In genomic region chr12:132393991-132394949, GRCh38 we compare ENCODE assay signal across 15 cellular contexts.
DNase-seq lines count a peak whose midpoint lies in the region; ATAC-seq and TF ChIP-seq lines count a peak whose summit lies in the region.
"Had no signal": no experiment of that assay in that cellular context is flagged by ENCODE, and none has a peak within 500 bp of the region (broad histone marks: within the 10 kb centered on the region; RNA-seq: fewer than 3 reads in every experiment).

No MANE protein-coding gene starts in this region.

- H2BK12ac ChIP-seq in mesenchymal stem cell (ENCODE audit: low read length in 2 of 2): no peak overlapping the region

- CTCF ChIA-PET in activated CD4-positive, alpha-beta memory T cell treated with anti-CD3 and anti-CD28 coated beads for 36 hours (lab: Charles Lee): no interaction called here
- CTCF ChIA-PET in activated CD4-positive, alpha-beta memory T cell treated with anti-CD3 and anti-CD28 coated beads, Interleukin-2, amount 10 ng/mL, durations not matched to agents 7 days and 5 days (lab: Charles Lee): no interaction called here
- CTCF ChIA-PET in Panc1 (lab: Charles Lee): no interaction called here

- peak; percentile 49 for DNase-seq in activated CD4-positive, alpha-beta memory T cell treated with anti-CD3 and anti-CD28 coated beads for 36 hours
- no peak for DNase-seq in activated CD4-positive, alpha-beta memory T cell treated with anti-CD3 and anti-CD28 coated beads, Interleukin-2, amount 10 ng/mL, durations not matched to agents 7 days and 5 days
- no peak for DNase-seq in Panc1 (ENCODE audit: low read depth, low spot score)
- DNase-seq in glomerular visceral epithelial cell (ENCODE audit: extremely low spot score): peak; percentile 24
- peak; percentile 57 for DNase-seq in stimulated activated CD8-positive, alpha-beta memory T cell treated with anti-CD3 and anti-CD28 coated beads, Interleukin-4, amount 100 ng/mL, for 48 hours
- no peak for DNase-seq in NCI-H1694 (lab: John Stamatoyannopoulos, UW)
- DNase-seq in mesenchymal stem cell: no peak
- no peak for DNase-seq in globus pallidus (ENCODE audit: low spot score)
- DNase-seq: activated CD4-positive, alpha-beta T cell treated with anti-CD3 and anti-CD28 coated beads for 1 hour; left ventricle myocardium inferior; NCI-H1105; NCI-H69 had no signal

- H3K79me1 ChIP-seq in mesenchymal stem cell (replicated peaks; ENCODE audit: low read length, poor library complexity, severe bottlenecking): no peaks in the 10 kb centered on the region

- H3K36me3 Mint-ChIP-seq in activated CD4-positive, alpha-beta memory T cell treated with anti-CD3 and anti-CD28 coated beads for 36 hours: no peaks in the 10 kb centered on the region
- no peaks in the 10 kb centered on the region for H3K36me3 Mint-ChIP-seq in activated CD4-positive, alpha-beta memory T cell treated with anti-CD3 and anti-CD28 coated beads, Interleukin-2, amount 10 ng/mL, durations not matched to agents 7 days and 5 days (ENCODE audit: low read depth)

- no peak overlapping the region for H2AFZ ChIP-seq in mesenchymal stem cell (ENCODE audit: low read depth, low read length)

- no peaks in the 10 kb centered on the region for H3K9me3 ChIP-seq in Panc1 (ENCODE audit: control insufficient read depth, insufficient read depth, low read depth, low read length)
- no peaks in the 10 kb centered on the region for H3K9me3 ChIP-seq in mesenchymal stem cell (ENCODE audit: control insufficient read depth, low read length)
- H3K9me3 ChIP-seq: gastroesophageal sphincter, left ventricle myocardium inferior had no signal

- POLR2A ChIA-PET in activated CD4-positive, alpha-beta memory T cell treated with anti-CD3 and anti-CD28 coated beads for 36 hours (lab: Charles Lee): no interaction called here
- POLR2A ChIA-PET in activated CD4-positive, alpha-beta memory T cell treated with anti-CD3 and anti-CD28 coated beads, Interleukin-2, amount 10 ng/mL, durations not matched to agents 7 days and 5 days (lab: Charles Lee): no interaction called here
- POLR2A ChIA-PET in Panc1 (lab: Charles Lee): no interaction called here

- H4K91ac ChIP-seq in mesenchymal stem cell (ENCODE audit: low read length): no peak overlapping the region

- H2AK5ac ChIP-seq in mesenchymal stem cell (ENCODE audit: low read length, severe bottlenecking): no peak overlapping the region

- H3K27me3 Mint-ChIP-seq in activated CD4-positive, alpha-beta memory T cell treated with anti-CD3 and anti-CD28 coated beads for 36 hours: peaks cover 20% of the 10 kb centered on the region
- no peaks in the 10 kb centered on the region for H3K27me3 Mint-ChIP-seq in activated CD4-positive, alpha-beta memory T cell treated with anti-CD3 and anti-CD28 coated beads, Interleukin-2, amount 10 ng/mL, durations not matched to agents 7 days and 5 days

- H3K4me1 ChIP-seq in Panc1 (ENCODE audit: control insufficient read depth, insufficient read depth, low read length) (no peaks in the 10 kb centered on the region), mesenchymal stem cell (ENCODE audit: control insufficient read depth, insufficient read depth, low read depth, low read length) (no peaks in the 10 kb centered on the region)
- H3K4me1 ChIP-seq: gastroesophageal sphincter, left ventricle myocardium inferior had no signal

- H3K27me3 ChIP-seq in Panc1 (ENCODE audit: control insufficient read depth, insufficient read depth, low read length) (no peaks in the 10 kb centered on the region), mesenchymal stem cell (ENCODE audit: control insufficient read depth in 1 of 2, insufficient read depth in 1 of 2, low read length in 2 of 2) (peaks cover 0 to 53% of the 10 kb centered on the region in 2 experiments)

- H3K4me3 Mint-ChIP-seq in activated CD4-positive, alpha-beta memory T cell treated with anti-CD3 and anti-CD28 coated beads for 36 hours: no peak overlapping the region
- H3K4me3 Mint-ChIP-seq in activated CD4-positive, alpha-beta memory T cell treated with anti-CD3 and anti-CD28 coated beads, Interleukin-2, amount 10 ng/mL, durations not matched to agents 7 days and 5 days: no peak overlapping the region

- H4K8ac ChIP-seq in mesenchymal stem cell (ENCODE audit: low read length): no peak overlapping the region

- no TSS peak for BruUV-seq in Panc1 (replicated peaks; lab: Mats Ljungman, UMichigan)

- H3K27ac ChIP-seq in Panc1 (ENCODE audit: low read length) (no peak overlapping the region), mesenchymal stem cell (ENCODE audit: low read length, poor library complexity, severe bottlenecking) (no peak overlapping the region)
- H3K27ac ChIP-seq: dorsolateral prefrontal cortex, gastroesophageal sphincter, left ventricle myocardium inferior, SK-N-MC had no signal

- intact Hi-C loops in activated CD4-positive, alpha-beta memory T cell treated with anti-CD3 and anti-CD28 coated beads for 36 hours (cut with micrococcal nuclease): no loop called here
- intact Hi-C loops in Panc1 (cut with micrococcal nuclease; ENCODE audit: unreplicated experiment): no loop called here

- no peak overlapping the region for H3K9ac ChIP-seq in mesenchymal stem cell (ENCODE audit: low read length)

- H3K4me3 ChIP-seq in Panc1 (ENCODE audit: low read depth in 2 of 2, low read length in 2 of 2) (no peak overlapping the region), mesenchymal stem cell (ENCODE audit: insufficient read depth in 1 of 2, low read depth in 1 of 2, low read length in 2 of 2) (no peak overlapping the region)
- H3K4me3 ChIP-seq: dorsolateral prefrontal cortex, gastroesophageal sphincter, left ventricle myocardium inferior, SK-N-MC had no signal

- in situ Hi-C loops in Panc1 (cut with HindIII; ENCODE audit: low pct_unique_long_range_greater_than_20kb, low sequenced_read_pairs): no loop called here

- H3K36me3 ChIP-seq in Panc1 (ENCODE audit: control insufficient read depth, insufficient read depth, low read length): no peaks in the 10 kb centered on the region
- no peaks in the 10 kb centered on the region for H3K36me3 ChIP-seq in mesenchymal stem cell (ENCODE audit: control insufficient read depth in 1 of 2, insufficient read depth in 2 of 2, low read depth in 1 of 2, low read length in 2 of 2)
- H3K36me3 ChIP-seq: gastroesophageal sphincter, left ventricle myocardium inferior had no signal

- ATAC-seq in Panc1: 0 out of 2 replicates have a peak, but pooled peaks have one; percentile 40
- ATAC-seq: gastroesophageal sphincter had no signal

- no peak overlapping the region for H3K4me2 ChIP-seq in mesenchymal stem cell (ENCODE audit: low read length, poor library complexity, severe bottlenecking)

- TF ChIP-seq CTCF in Panc1 (IDR thresholded peaks at IDR 0.05): no peak

- no peak overlapping the region for H3K27ac Mint-ChIP-seq in activated CD4-positive, alpha-beta memory T cell treated with anti-CD3 and anti-CD28 coated beads for 36 hours
- no peak overlapping the region for H3K27ac Mint-ChIP-seq in activated CD4-positive, alpha-beta memory T cell treated with anti-CD3 and anti-CD28 coated beads, Interleukin-2, amount 10 ng/mL, durations not matched to agents 7 days and 5 days

- no peak overlapping the region for H2BK5ac ChIP-seq in mesenchymal stem cell (ENCODE audit: low read depth, low read length, poor library complexity, severe bottlenecking)

- WGBS in mesenchymal stem cell: 73% methylated on average over 36 of the region's 36 CpGs

- no peak overlapping the region for H3K23ac ChIP-seq in mesenchymal stem cell (ENCODE audit: low read length in 2 of 2)

- H2BK15ac ChIP-seq in mesenchymal stem cell (ENCODE audit: low read depth, poor library complexity, severe bottlenecking): no peak overlapping the region

- peaks cover 4% of the 10 kb centered on the region for H3K9me3 Mint-ChIP-seq in activated CD4-positive, alpha-beta memory T cell treated with anti-CD3 and anti-CD28 coated beads for 36 hours
- peaks cover 6% of the 10 kb centered on the region for H3K9me3 Mint-ChIP-seq in activated CD4-positive, alpha-beta memory T cell treated with anti-CD3 and anti-CD28 coated beads, Interleukin-2, amount 10 ng/mL, durations not matched to agents 7 days and 5 days

- no peak overlapping the region for H3K4ac ChIP-seq in mesenchymal stem cell (ENCODE audit: low read depth in 1 of 2, low read length in 2 of 2)

- H3K18ac ChIP-seq in mesenchymal stem cell (ENCODE audit: low read depth in 1 of 2, low read length in 2 of 2): no peak overlapping the region

- no peak overlapping the region for H3K14ac ChIP-seq in mesenchymal stem cell (ENCODE audit: low read length in 2 of 2)

- no peaks in the 10 kb centered on the region for H3K4me1 Mint-ChIP-seq in activated CD4-positive, alpha-beta memory T cell treated with anti-CD3 and anti-CD28 coated beads for 36 hours (ENCODE audit: low read depth)
- no peaks in the 10 kb centered on the region for H3K4me1 Mint-ChIP-seq in activated CD4-positive, alpha-beta memory T cell treated with anti-CD3 and anti-CD28 coated beads, Interleukin-2, amount 10 ng/mL, durations not matched to agents 7 days and 5 days

- H2BK120ac ChIP-seq in mesenchymal stem cell (ENCODE audit: low read depth, low read length): no peak overlapping the region

Comparison
In these comparisons a context has a peak if more than half of its experiments do, and no peak if none do; other contexts are left out.
1. DNase-seq: peak in activated CD4-positive, alpha-beta memory T cell treated with anti-CD3 and anti-CD28 coated beads for 36 hours (single experiment), glomerular visceral epithelial cell (single experiment) and stimulated activated CD8-positive, alpha-beta memory T cell treated with anti-CD3 and anti-CD28 coated beads, Interleukin-4, amount 100 ng/mL, for 48 hours (single experiment); none in activated CD4-positive, alpha-beta memory T cell treated with anti-CD3 and anti-CD28 coated beads, Interleukin-2, amount 10 ng/mL, durations not matched to agents 7 days and 5 days (single experiment), Panc1 (single experiment), NCI-H1694 (single experiment), mesenchymal stem cell (single experiment) and globus pallidus (single experiment).